In the genomic region with DNA sequence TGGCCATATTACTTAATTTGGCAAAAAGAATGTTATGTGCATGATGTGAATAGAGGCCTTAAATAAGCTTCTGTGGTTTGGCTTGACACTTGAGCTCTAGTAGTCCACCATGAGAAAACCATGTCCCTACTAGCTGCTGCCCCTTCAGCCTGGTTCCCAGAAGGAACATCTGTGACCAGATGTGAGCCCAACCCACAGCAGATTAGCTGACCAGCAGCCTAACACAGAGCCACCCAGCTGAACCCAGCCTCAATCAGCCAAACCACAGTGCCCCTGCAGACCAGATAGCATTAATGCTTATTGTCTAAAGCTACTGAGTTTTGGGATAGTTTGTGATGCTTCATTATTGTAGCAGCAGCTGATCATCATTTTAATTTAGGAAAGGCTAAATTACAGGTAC, we compare ENCODE assay signal across 20 cellular contexts. TPM values are rescaled to one million over a fixed set of nuclear protein-coding genes. Genes with fewer than 3 reads are reported as not detected.
DNase-seq lines count a peak whose midpoint lies in the region; ATAC-seq and TF ChIP-seq lines count a peak whose summit lies in the region.
"Had no signal": no experiment of that assay in that cellular context is flagged by ENCODE, and none has a peak within 500 bp of the region (broad histone marks: within the 10 kb centered on the region; RNA-seq: fewer than 3 reads in every experiment).

No MANE protein-coding gene starts in this region.

- peaks cover 53% of the 10 kb centered on the region for H3K4me1 ChIP-seq in osteoblast (ENCODE audit: insufficient read depth, low read length)
- H3K4me1 ChIP-seq: colonic mucosa had no signal

- H3K4me2 ChIP-seq in osteoblast (ENCODE audit: insufficient read depth, low read length) = no peak overlapping the region

- H3K4me3 ChIP-seq in MG63 (no peak overlapping the region), osteoblast (ENCODE audit: insufficient read depth, low read length) (no peak overlapping the region)
- H3K4me3 ChIP-seq: colonic mucosa, heart right ventricle, sigmoid colon had no signal

- no peaks in the 10 kb centered on the region for H4K20me1 ChIP-seq in osteoblast (ENCODE audit: insufficient read depth, low read length)

- H3K36me3 Mint-ChIP-seq in naive B cell = peaks cover 5 to 12% of the 10 kb centered on the region in 2 donors

- no peak overlapping the region for H2AFZ ChIP-seq in osteoblast (ENCODE audit: low read length)

- no peak overlapping the region for H3K27ac ChIP-seq in osteoblast (ENCODE audit: low read depth, low read length)
- H3K27ac ChIP-seq: C4-2B, colonic mucosa, heart right ventricle, sigmoid colon, VCaP had no signal

- H3K4me1 Mint-ChIP-seq in naive B cell = peaks cover 66 to 95% (median 83%) of the 10 kb centered on the region in 3 donors

- DNase-seq in EL = peak; percentile 58
- peak; percentile 48 for DNase-seq in MG63
- peak; percentile 37 for DNase-seq in dedifferentiated amniotic fluid mesenchymal stem cell (ENCODE audit: extremely low spot score)
- no peak for DNase-seq in naive B cell
- no peak for DNase-seq in cerebellar nuclear complex (lab: John Stamatoyannopoulos, UW)
- DNase-seq in CD1c-positive myeloid dendritic cell (ENCODE audit: extremely low spot score) = no peak
- DNase-seq in osteoblast (ENCODE audit: insufficient read length, low spot score, missing footprints) = no peak
- DNase-seq: colonic mucosa; heart right ventricle; kidney; midbrain; NCI-H82; nucleus accumbens; RPMI8226; sigmoid colon; stimulated activated CD4-positive, alpha-beta T cell treated with anti-CD3 and anti-CD28 coated beads, Interleukin-2, amount 100 ng/mL, for 48 hours; SW 1271 had no signal

- H3K36me3 ChIP-seq in MG63 (peaks cover 4% of the 10 kb centered on the region; the same call in 1 of the 2 replicates), osteoblast (ENCODE audit: insufficient read depth, low read length) (no peaks in the 10 kb centered on the region)
- H3K36me3 ChIP-seq: colonic mucosa, heart right ventricle, sigmoid colon had no signal

- no peaks in the 10 kb centered on the region for H3K27me3 Mint-ChIP-seq in naive B cell
- H3K27me3 Mint-ChIP-seq: activated T-helper 17 cell treated with anti-CD3 and anti-CD28 coated beads, Interleukin-2, amount 50 U/mL, for 72 hours had no signal

- TF ChIP-seq CTCF in osteoblast (IDR thresholded peaks at IDR 0.05; ENCODE audit: extremely low read depth, low read depth, low read length) = no peak

- H3K9me3 ChIP-seq in MG63 = no peaks in the 10 kb centered on the region
- no peaks in the 10 kb centered on the region for H3K9me3 ChIP-seq in osteoblast (ENCODE audit: low read depth, low read length)
- H3K9me3 ChIP-seq: colonic mucosa, heart right ventricle, sigmoid colon had no signal

- H3K27ac Mint-ChIP-seq in naive B cell = peak overlapping the region in 5 of 6 donors; percentile 44 to 97 (median 79)
- H3K27ac Mint-ChIP-seq: activated T-helper 17 cell treated with anti-CD3 and anti-CD28 coated beads, Interleukin-2, amount 50 U/mL, for 72 hours had no signal

- H3K27me3 ChIP-seq in MG63 (no peaks in the 10 kb centered on the region), osteoblast (ENCODE audit: insufficient read depth, low read length) (no peaks in the 10 kb centered on the region)
- H3K27me3 ChIP-seq: colonic mucosa, heart right ventricle, sigmoid colon had no signal

- peaks cover 54% of the 10 kb centered on the region for H3K79me2 ChIP-seq in osteoblast (ENCODE audit: insufficient read depth, low read length)

- peak overlapping the region in 5 of 8 donors; percentile 23 to 64 (median 57) for H3K4me3 Mint-ChIP-seq in naive B cell
- H3K4me3 Mint-ChIP-seq: activated T-helper 17 cell treated with anti-CD3 and anti-CD28 coated beads, Interleukin-2, amount 50 U/mL, for 72 hours had no signal

- ATAC-seq in naive B cell (ENCODE audit: low read depth in 2 of 2) = no peak
- ATAC-seq: activated T-helper 17 cell treated with anti-CD3 and anti-CD28 coated beads, Interleukin-2, amount 50 U/mL, for 72 hours had no signal

- H3K9me3 Mint-ChIP-seq in naive B cell = no peaks in the 10 kb centered on the region
- H3K9me3 Mint-ChIP-seq: activated T-helper 17 cell treated with anti-CD3 and anti-CD28 coated beads, Interleukin-2, amount 50 U/mL, for 72 hours had no signal

RNA-seq across cellular contexts. Expression of gene JAZF1, which starts 16.6 kb away (rescaled TPM):
- total RNA-seq in MG63 (2014; rRNA removed; shearing (Covaris generic); ENCODE audit: low replicate concordance) = 5.7 and 7.6 TPM in 2 replicates
- polyA plus RNA-seq in naive B cell (ENCODE audit: low read depth in 6 of 6) = 10 to 100 TPM; 25.4 to 37.7 (median 28.3) TPM
- total RNA-seq in osteoblast = 14.4 and 15.9 TPM in 2 replicates

Comparison
In these comparisons a context has a peak if more than half of its experiments do, and no peak if none do; other contexts are left out.
1. DNase-seq: peak in EL (single experiment), MG63 (single experiment) and dedifferentiated amniotic fluid mesenchymal stem cell (single experiment); none in naive B cell (single experiment), cerebellar nuclear complex (0 of 2), CD1c-positive myeloid dendritic cell (single experiment) and osteoblast (single experiment).